In the genomic region with DNA sequence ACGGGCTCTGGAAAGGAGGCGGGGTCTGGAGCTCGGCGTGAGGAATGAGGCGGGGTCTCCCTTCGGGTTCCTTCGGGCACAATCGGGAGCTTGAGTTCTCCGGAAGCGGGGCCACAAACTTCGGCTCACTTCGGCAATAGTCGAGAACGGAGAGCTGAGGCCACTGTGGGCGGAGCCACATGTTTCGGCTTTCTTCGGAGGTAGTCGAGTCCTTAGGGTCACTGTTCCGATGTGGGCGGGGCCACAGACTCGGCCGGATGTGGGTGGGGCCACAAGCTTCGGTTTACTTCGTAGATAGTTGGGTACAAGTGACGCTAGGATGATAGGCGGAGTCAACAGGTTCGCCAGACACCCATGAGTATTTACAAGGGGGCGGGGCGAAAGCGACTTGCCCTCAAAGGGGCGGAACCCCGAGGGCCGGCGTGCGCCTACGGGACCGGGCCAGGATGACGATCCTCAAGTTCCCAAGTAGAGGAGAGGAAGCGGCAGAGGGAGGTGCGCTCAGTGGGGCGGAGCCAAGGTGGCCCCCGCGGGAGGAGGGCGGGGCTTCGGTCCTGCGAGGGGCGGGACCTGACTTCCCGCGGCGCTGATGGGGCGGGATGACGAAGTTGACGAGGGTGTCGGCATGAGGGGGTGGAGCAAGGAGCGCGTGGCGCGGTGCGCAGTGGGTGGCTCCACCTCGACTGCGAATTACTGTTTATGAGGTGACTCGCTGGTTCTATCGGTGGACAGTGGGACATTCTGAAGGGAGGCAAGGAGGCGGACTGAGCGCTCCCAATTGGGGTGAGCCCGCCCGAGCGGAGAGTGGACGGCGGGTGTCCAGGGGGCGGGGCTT, we compare ENCODE assay signal across 8 cellular contexts.
DNase-seq lines count a peak whose midpoint lies in the region; ATAC-seq, FAIRE-seq and TF ChIP-seq lines count a peak whose summit lies in the region.

No MANE protein-coding gene starts in this region.

- TF ChIP-seq POLR2A in GM19099 (IDR thresholded peaks at IDR 0.05; ENCODE audit: extremely low read depth, insufficient read length, low read depth) = peak; percentile 75

- peak; percentile 54 for ATAC-seq in HG03378 (IDR thresholded peaks at IDR 0.05; ENCODE audit: unreplicated experiment)

- DNase-seq in AG20443 (ENCODE audit: low spot score) = peak; percentile 96
- DNase-seq in NCI-H446 treated with DMSO at 0.1 percent for 48 hours (lab: John Stamatoyannopoulos, UW) = peak; percentile 100
- peak; percentile 100 for DNase-seq in activated CD4-positive, CD25-positive, alpha-beta regulatory T cell treated with anti-CD3 and anti-CD28 coated beads, Interleukin-2, amount 50 U/mL, for 72 hours
- DNase-seq in cerebellar nuclear complex (lab: John Stamatoyannopoulos, UW) = peak; percentile 97 to 98
- DNase-seq in stimulated activated CD4-positive, alpha-beta T cell treated with anti-CD3 and anti-CD28 coated beads, Interleukin-12 subunit alpha, Interleukin-12 subunit beta, amount 100 ng/mL, for 24 hours (ENCODE audit: low read depth in 2 of 2) = peak; percentile 99 to 100

- peak; percentile 98 for FAIRE-seq in islet of Langerhans (lab: Jason Lieb, UNC)

Comparison
In these comparisons a context has a peak if more than half of its experiments do, and no peak if none do; other contexts are left out.
1. Peak in every context shown above with its lines: DNase-seq and ATAC-seq.